8 cellular contexts compared by ENCODE assay signal in genomic region chr1:40315795-40316594, GRCh38. TPM values are rescaled to one million over a fixed set of nuclear protein-coding genes. Genes with fewer than 3 reads are reported as not detected.
A peak's percentile ranks its signal among the peaks of the same experiment; 100 is the strongest.
DNase-seq lines count a peak whose midpoint lies in the region; ATAC-seq and TF ChIP-seq lines count a peak whose summit lies in the region.

No MANE protein-coding gene starts in this region.

- peaks cover 0 to 15% of the 10 kb centered on the region in 2 donors for H3K27me3 ChIP-seq in tibial artery

- H3K4me3 ChIP-seq in mucosa of descending colon (no peak overlapping the region), tibial artery (peak overlapping the region; percentile 47 to 56)

- H3K4me1 Mint-ChIP-seq in effector memory CD8-positive, alpha-beta T cell (ENCODE audit: low read depth in 2 of 2): peaks cover 18 to 24% of the 10 kb centered on the region in 2 donors

- H3K4me3 Mint-ChIP-seq in effector memory CD8-positive, alpha-beta T cell: peak overlapping the region; percentile 93 to 94

- peaks cover 14 to 25% of the 10 kb centered on the region in 2 donors for H3K27me3 Mint-ChIP-seq in effector memory CD8-positive, alpha-beta T cell

- H3K9me3 Mint-ChIP-seq in effector memory CD8-positive, alpha-beta T cell: no peaks in the 10 kb centered on the region

- intact Hi-C loops in mucosa of descending colon (cut with DNase I, micrococcal nuclease) (no loop called here), tibial artery (cut with DNase I; ENCODE audit: low total_unique reads) (loop anchor here (5.0 kb wide), 1 partner anchor 164 kb away; no protein-coding TSS in a partner anchor)

- peak overlapping the region; percentile 72 to 83 for H3K27ac Mint-ChIP-seq in effector memory CD8-positive, alpha-beta T cell

- H3K4me1 ChIP-seq in mucosa of descending colon (ENCODE audit: low read depth) (peaks cover 19% of the 10 kb centered on the region), tibial artery (peaks cover 0 to 29% (median 24%) of the 10 kb centered on the region in 4 donors)

- peaks cover 3% of the 10 kb centered on the region for H3K36me3 Mint-ChIP-seq in effector memory CD8-positive, alpha-beta T cell (ENCODE audit: insufficient read depth)

- H3K36me3 ChIP-seq in mucosa of descending colon (ENCODE audit: low read depth): no peaks in the 10 kb centered on the region
- no peaks in the 10 kb centered on the region for H3K36me3 ChIP-seq in tibial artery

- H3K9me3 ChIP-seq in mucosa of descending colon: no peaks in the 10 kb centered on the region
- H3K9me3 ChIP-seq in tibial artery: no peaks in the 10 kb centered on the region

- TF ChIP-seq CTCF in VCaP (conservative IDR thresholded peaks at IDR 0.05): no peak
- no peak for TF ChIP-seq CTCF in mucosa of descending colon (IDR thresholded peaks at IDR 0.05)
- no peak for TF ChIP-seq CTCF in tibial artery (IDR thresholded peaks at IDR 0.05)

- ATAC-seq in effector memory CD8-positive, alpha-beta T cell (replicated peaks): peak; percentile 6
- peak; percentile 27 for ATAC-seq in mucosa of descending colon
- ATAC-seq in HG03571 (IDR thresholded peaks at IDR 0.05; ENCODE audit: unreplicated experiment): no peak
- no peak for ATAC-seq in HG03439 (IDR thresholded peaks at IDR 0.05; ENCODE audit: unreplicated experiment)

- peak; percentile 52 for DNase-seq in Ammon's horn (ENCODE audit: low spot score)
- peak; percentile 5 for DNase-seq in HCEC 1CT
- peak; percentile 12 to 37 (median 12) for DNase-seq in effector memory CD8-positive, alpha-beta T cell
- DNase-seq in mucosa of descending colon: peak; percentile 25 to 61 (median 53)
- DNase-seq in tibial artery: no peak

- H3K27ac ChIP-seq in VCaP (peak overlapping the region; percentile 67; the same call in 1 of the 2 replicates), tibial artery (peak overlapping the region; percentile 41 to 50)

RNA-seq across cellular contexts. Expression of gene COL9A2, which starts 1.1 kb away (rescaled TPM):
- 10 to 100 TPM in 1 of 3 donors, 1 to 10 TPM in 2; 3.4 to 11.2 (median 4.8) TPM for total RNA-seq in mucosa of descending colon

RNA-seq across cellular contexts. Expression of gene SMAP2, which starts 57.5 kb away (rescaled TPM):
- 10 to 100 TPM; 22.0 to 35.6 (median 24.7) TPM for total RNA-seq in mucosa of descending colon

RNA-seq across cellular contexts. Expression of gene ZMPSTE24, which starts 58.0 kb away (rescaled TPM):
- 10 to 100 TPM; 46.0 to 51.9 (median 47.0) TPM for total RNA-seq in mucosa of descending colon

Comparison
In these comparisons a context has a peak if more than half of its experiments do, and no peak if none do; other contexts are left out.
1. DNase-seq: peak in Ammon's horn (single experiment), HCEC 1CT (single experiment), effector memory CD8-positive, alpha-beta T cell (3 of 3) and mucosa of descending colon (3 of 3); none in tibial artery (0 of 2).
2. ATAC-seq: peak in effector memory CD8-positive, alpha-beta T cell (single experiment) and mucosa of descending colon (single experiment); none in HG03571 (single experiment) and HG03439 (single experiment).